Comparison of ENCODE assay signal across 6 cellular contexts in genomic region chr17:643641-644040, GRCh38.
DNase-seq lines count a peak whose midpoint lies in the region; ATAC-seq and TF ChIP-seq lines count a peak whose summit lies in the region.
"Not testable (repeated sequence)": the region's sequence is repeated elsewhere in the genome, so short reads cannot be mapped to it uniquely, and the experiment has no call there.

No MANE protein-coding gene starts in this region.

- intact Hi-C loops in activated CD4-positive, alpha-beta T cell treated with anti-CD3 and anti-CD28 coated beads for 36 hours (cut with DNase I, micrococcal nuclease), result loop anchor here in 1 of 2 experiments (1.0 to 5.0 kb wide), 3 partner anchors 91 to 231 kb away; no protein-coding TSS in a partner anchor
- intact Hi-C loops in activated CD8-positive, alpha-beta T cell treated with anti-CD3 and anti-CD28 coated beads for 36 hours (cut with micrococcal nuclease), result not testable (repeated sequence)
- intact Hi-C loops in activated T-helper 1 cell treated with anti-CD3 and anti-CD28 coated beads, Interleukin-12 subunit alpha, Interleukin-12 subunit beta, Interleukin-2, Interleukin-4 antibody, amounts not matched to agents 30 ng/mL and 10 ng/mL and 1 ng/mL, durations not matched to agents 14 hours and 24 hours and 36 hours (cut with micrococcal nuclease), result loop anchor here (2.0 kb wide), 1 partner anchor 227 kb away; no protein-coding TSS in a partner anchor

- H3K36me3 Mint-ChIP-seq in activated CD4-positive, alpha-beta T cell treated with anti-CD3 and anti-CD28 coated beads for 36 hours (ENCODE audit: low read depth), result peaks cover 71% of the 10 kb centered on the region
- H3K36me3 Mint-ChIP-seq in activated CD8-positive, alpha-beta T cell treated with anti-CD3 and anti-CD28 coated beads for 36 hours (ENCODE audit: low read depth), result peaks cover 53% of the 10 kb centered on the region
- peaks cover 59% of the 10 kb centered on the region for H3K36me3 Mint-ChIP-seq in activated T-helper 1 cell treated with anti-CD3 and anti-CD28 coated beads, Interleukin-12 subunit alpha, Interleukin-12 subunit beta, Interleukin-2, Interleukin-4 antibody, amounts not matched to agents 30 ng/mL and 10 ng/mL and 1 ng/mL, durations not matched to agents 14 hours and 24 hours and 36 hours (ENCODE audit: low read depth)
- peaks cover 26 to 67% of the 10 kb centered on the region in 2 donors for H3K36me3 Mint-ChIP-seq in activated naive CD4-positive, alpha-beta T cell treated with anti-CD3 and anti-CD28 coated beads, Interleukin-2, amount 50 U/mL, for 72 hours
- peaks cover 65% of the 10 kb centered on the region for H3K36me3 Mint-ChIP-seq in endothelial cell (ENCODE audit: low read depth, unreplicated experiment)

- peak; percentile 58 for ATAC-seq in activated CD4-positive, alpha-beta T cell treated with anti-CD3 and anti-CD28 coated beads for 36 hours
- peak; percentile 64 for ATAC-seq in activated CD8-positive, alpha-beta T cell treated with anti-CD3 and anti-CD28 coated beads for 36 hours
- ATAC-seq in activated naive CD4-positive, alpha-beta T cell treated with anti-CD3 and anti-CD28 coated beads, Interleukin-2, amount 50 U/mL, for 72 hours, result peak; percentile 53 to 86

- H3K9me3 Mint-ChIP-seq in activated CD4-positive, alpha-beta T cell treated with anti-CD3 and anti-CD28 coated beads for 36 hours (ENCODE audit: low read depth), result peaks cover 11% of the 10 kb centered on the region
- not testable (repeated sequence) for H3K9me3 Mint-ChIP-seq in activated CD8-positive, alpha-beta T cell treated with anti-CD3 and anti-CD28 coated beads for 36 hours; endothelial cell (ENCODE audit: unreplicated experiment)
- H3K9me3 Mint-ChIP-seq in activated T-helper 1 cell treated with anti-CD3 and anti-CD28 coated beads, Interleukin-12 subunit alpha, Interleukin-12 subunit beta, Interleukin-2, Interleukin-4 antibody, amounts not matched to agents 30 ng/mL and 10 ng/mL and 1 ng/mL, durations not matched to agents 14 hours and 24 hours and 36 hours, result peaks cover 34% of the 10 kb centered on the region
- H3K9me3 Mint-ChIP-seq in activated naive CD4-positive, alpha-beta T cell treated with anti-CD3 and anti-CD28 coated beads, Interleukin-2, amount 50 U/mL, for 72 hours, result peaks cover 7 to 23% of the 10 kb centered on the region in 2 donors

- H3K4me1 Mint-ChIP-seq in activated CD4-positive, alpha-beta T cell treated with anti-CD3 and anti-CD28 coated beads for 36 hours, result peaks cover 13% of the 10 kb centered on the region
- H3K4me1 Mint-ChIP-seq in activated CD8-positive, alpha-beta T cell treated with anti-CD3 and anti-CD28 coated beads for 36 hours (ENCODE audit: low read depth), result peaks cover 14% of the 10 kb centered on the region
- H3K4me1 Mint-ChIP-seq in activated T-helper 1 cell treated with anti-CD3 and anti-CD28 coated beads, Interleukin-12 subunit alpha, Interleukin-12 subunit beta, Interleukin-2, Interleukin-4 antibody, amounts not matched to agents 30 ng/mL and 10 ng/mL and 1 ng/mL, durations not matched to agents 14 hours and 24 hours and 36 hours (ENCODE audit: low read depth); endothelial cell (ENCODE audit: unreplicated experiment): not testable (repeated sequence)

- DNase-seq in activated CD4-positive, alpha-beta T cell treated with anti-CD3 and anti-CD28 coated beads for 36 hours, result peak; percentile 41
- DNase-seq in activated CD8-positive, alpha-beta T cell treated with anti-CD3 and anti-CD28 coated beads for 36 hours, result peak; percentile 42
- not testable (repeated sequence) for DNase-seq in activated T-helper 1 cell treated with anti-CD3 and anti-CD28 coated beads, Interleukin-12 subunit alpha, Interleukin-12 subunit beta, Interleukin-2, Interleukin-4 antibody, amounts not matched to agents 30 ng/mL and 10 ng/mL and 1 ng/mL, durations not matched to agents 14 hours and 24 hours and 36 hours (ENCODE audit: low spot score); activated naive CD4-positive, alpha-beta T cell treated with anti-CD3 and anti-CD28 coated beads, Interleukin-2, amount 50 U/mL, for 72 hours (ENCODE audit: low spot score in 2 of 2); endothelial cell (ENCODE audit: low spot score)
- peak; percentile 24 for DNase-seq in stimulated activated CD4-positive, alpha-beta T cell treated with anti-CD3 and anti-CD28 coated beads, Interleukin-1b, Interleukin-23, amount 100 ng/mL, for 48 hours

- not testable (repeated sequence) for H3K27me3 Mint-ChIP-seq in activated CD4-positive, alpha-beta T cell treated with anti-CD3 and anti-CD28 coated beads for 36 hours; activated CD8-positive, alpha-beta T cell treated with anti-CD3 and anti-CD28 coated beads for 36 hours; activated T-helper 1 cell treated with anti-CD3 and anti-CD28 coated beads, Interleukin-12 subunit alpha, Interleukin-12 subunit beta, Interleukin-2, Interleukin-4 antibody, amounts not matched to agents 30 ng/mL and 10 ng/mL and 1 ng/mL, durations not matched to agents 14 hours and 24 hours and 36 hours (ENCODE audit: insufficient read depth); endothelial cell (ENCODE audit: unreplicated experiment)

- not testable (repeated sequence) for H3K4me3 Mint-ChIP-seq in activated CD4-positive, alpha-beta T cell treated with anti-CD3 and anti-CD28 coated beads for 36 hours; activated CD8-positive, alpha-beta T cell treated with anti-CD3 and anti-CD28 coated beads for 36 hours; activated T-helper 1 cell treated with anti-CD3 and anti-CD28 coated beads, Interleukin-12 subunit alpha, Interleukin-12 subunit beta, Interleukin-2, Interleukin-4 antibody, amounts not matched to agents 30 ng/mL and 10 ng/mL and 1 ng/mL, durations not matched to agents 14 hours and 24 hours and 36 hours
- H3K4me3 Mint-ChIP-seq in endothelial cell (ENCODE audit: unreplicated experiment), result peak overlapping the region; percentile 73

- peak overlapping the region; percentile 79 for H3K27ac Mint-ChIP-seq in activated CD4-positive, alpha-beta T cell treated with anti-CD3 and anti-CD28 coated beads for 36 hours
- peak overlapping the region; percentile 77 for H3K27ac Mint-ChIP-seq in activated CD8-positive, alpha-beta T cell treated with anti-CD3 and anti-CD28 coated beads for 36 hours
- H3K27ac Mint-ChIP-seq in activated T-helper 1 cell treated with anti-CD3 and anti-CD28 coated beads, Interleukin-12 subunit alpha, Interleukin-12 subunit beta, Interleukin-2, Interleukin-4 antibody, amounts not matched to agents 30 ng/mL and 10 ng/mL and 1 ng/mL, durations not matched to agents 14 hours and 24 hours and 36 hours, result peak overlapping the region; percentile 10
- peak overlapping the region; percentile 66 to 86 for H3K27ac Mint-ChIP-seq in activated naive CD4-positive, alpha-beta T cell treated with anti-CD3 and anti-CD28 coated beads, Interleukin-2, amount 50 U/mL, for 72 hours
- H3K27ac Mint-ChIP-seq in endothelial cell (ENCODE audit: unreplicated experiment), result not testable (repeated sequence)

- TF ChIP-seq CTCF in activated CD8-positive, alpha-beta T cell treated with anti-CD3 and anti-CD28 coated beads for 36 hours (IDR thresholded peaks at IDR 0.05); endothelial cell (IDR thresholded peaks at IDR 0.05; ENCODE audit: unreplicated experiment): not testable (repeated sequence)

- POLR2A ChIA-PET in activated CD4-positive, alpha-beta T cell treated with anti-CD3 and anti-CD28 coated beads for 36 hours (lab: Charles Lee), result not testable (repeated sequence)
- POLR2A ChIA-PET in activated CD8-positive, alpha-beta T cell treated with anti-CD3 and anti-CD28 coated beads for 36 hours (lab: Charles Lee), result interaction anchor here (0.7 to 1.1 kb wide), 2 partner anchors 34 to 232 kb away, joined by 3 to 4 read pairs; no protein-coding TSS in a partner anchor

- CTCF ChIA-PET in activated CD4-positive, alpha-beta T cell treated with anti-CD3 and anti-CD28 coated beads for 36 hours (lab: Charles Lee); activated CD8-positive, alpha-beta T cell treated with anti-CD3 and anti-CD28 coated beads for 36 hours (lab: Charles Lee): not testable (repeated sequence)
